ENCODE assay signal across 9 cellular contexts in the genomic region with DNA sequence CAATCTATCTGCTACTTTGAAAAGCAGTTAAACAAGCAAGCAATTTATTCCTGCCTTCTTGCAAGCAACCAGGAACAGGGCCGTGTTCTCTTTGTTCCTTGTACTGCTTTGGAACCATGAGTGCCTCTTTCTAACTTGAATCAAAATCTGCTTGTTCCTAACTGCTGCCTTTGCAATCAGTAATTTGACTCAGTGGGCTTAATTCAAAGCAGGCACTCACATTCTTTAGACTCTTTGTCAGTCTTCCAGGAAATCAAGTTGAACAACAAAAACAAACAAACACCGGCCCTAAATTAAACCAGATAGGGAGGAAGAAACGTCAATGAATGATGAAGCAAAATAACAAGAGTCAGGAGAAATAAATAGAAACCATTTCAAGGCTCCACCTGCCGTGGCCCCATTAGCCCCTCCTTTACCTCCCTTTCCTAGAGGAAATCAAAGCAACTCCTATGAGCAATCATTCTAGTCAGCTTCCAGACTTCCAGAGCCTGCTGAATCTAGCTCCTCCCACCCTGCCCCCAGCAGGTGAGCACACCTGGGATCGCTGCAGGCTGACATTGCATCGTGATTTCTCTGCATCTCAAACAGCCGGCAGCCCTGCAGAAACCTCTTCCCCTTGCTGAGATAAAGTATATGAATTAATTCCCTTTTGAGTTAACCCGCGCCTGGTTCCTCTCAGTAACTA.
DNase-seq lines count a peak whose midpoint lies in the region; ATAC-seq, FAIRE-seq and TF ChIP-seq lines count a peak whose summit lies in the region.
"Had no signal": no experiment of that assay in that cellular context is flagged by ENCODE, and none has a peak within 500 bp of the region (broad histone marks: within the 10 kb centered on the region; RNA-seq: fewer than 3 reads in every experiment).

No MANE protein-coding gene starts in this region.

- no peaks in the 10 kb centered on the region for H3K9me3 ChIP-seq in duodenal mucosa (ENCODE audit: control insufficient read depth in 1 of 2, low read length in 2 of 2)

- no peak for FAIRE-seq in GM12892 (lab: Jason Lieb, UNC)

- no peaks in the 10 kb centered on the region for H3K27me3 ChIP-seq in duodenal mucosa (ENCODE audit: control insufficient read depth in 1 of 2, insufficient read depth in 2 of 2, low read length in 2 of 2)

- H3K9ac ChIP-seq in duodenal mucosa (ENCODE audit: low read depth in 1 of 2, low read length in 2 of 2): no peak overlapping the region

- no peaks in the 10 kb centered on the region for H3K36me3 ChIP-seq in duodenal mucosa (ENCODE audit: control insufficient read depth in 1 of 2, insufficient read depth in 2 of 2, low read length in 2 of 2)

- H3K4me1 ChIP-seq in duodenal mucosa (ENCODE audit: control insufficient read depth in 1 of 2, insufficient read depth in 2 of 2, low read length in 2 of 2): peaks cover 0 to 10% of the 10 kb centered on the region in 2 donors

- no peak for TF ChIP-seq POLR2A in GM12892 (IDR thresholded peaks at IDR 0.05; ENCODE audit: low read depth, low read length)

- H3K4me3 ChIP-seq in duodenal mucosa (ENCODE audit: low read depth in 1 of 2, low read length in 2 of 2): peak overlapping the region; percentile 2 to 17

- H3K27ac ChIP-seq in duodenal mucosa (ENCODE audit: low read depth, low read length): no peak overlapping the region

- DNase-seq in COR-L47 (lab: John Stamatoyannopoulos, UW) (peak; percentile 75), NCI-H2196 (lab: John Stamatoyannopoulos, UW; ENCODE audit: unreplicated experiment) (peak; percentile 34), midbrain (lab: John Stamatoyannopoulos, UW) (peak; percentile 8), GM12892 (ENCODE audit: insufficient read length) (no peak), NCI-H187 treated with DMSO at 0.1 percent for 48 hours (lab: John Stamatoyannopoulos, UW) (no peak)
- DNase-seq: effector memory CD8-positive, alpha-beta T cell had no signal

- ATAC-seq in GM21515 (IDR thresholded peaks at IDR 0.05; ENCODE audit: unreplicated experiment): no peak
- no peak for ATAC-seq in GM18868 (IDR thresholded peaks at IDR 0.05; ENCODE audit: unreplicated experiment)
- ATAC-seq: effector memory CD8-positive, alpha-beta T cell had no signal

Comparison
In these comparisons a context has a peak if more than half of its experiments do, and no peak if none do; other contexts are left out.
1. DNase-seq: peak in COR-L47 (single experiment), NCI-H2196 (single experiment) and midbrain (single experiment); none in GM12892 (single experiment) and NCI-H187 treated with DMSO at 0.1 percent for 48 hours (single experiment).